Comparison of ENCODE assay signal across 27 cellular contexts in genomic region chr9:70881321-70881720, GRCh38.
"Had no signal": no experiment of that assay in that cellular context is flagged by ENCODE, and none has a peak within 500 bp of the region (broad histone marks: within the 10 kb centered on the region; RNA-seq: fewer than 3 reads in every experiment).

No MANE protein-coding gene starts in this region.

- H3K36me3 ChIP-seq: esophagus muscularis mucosa, gastroesophageal sphincter, heart left ventricle, prostate gland, sigmoid colon, thoracic aorta, tibial nerve, upper lobe of left lung had no signal

- H3K4me3 Mint-ChIP-seq: memory B cell; naive B cell; natural killer cell treated with Interleukin-12 subunit alpha and Interleukin-12 subunit beta and Interleukin-15 and Interleukin-18, amount 100 ng/mL, for 72 hours; neural crest cell; stimulated activated naive B cell treated with anti-CD40 and anti-IgM and Interleukin-4, amounts not matched to agents 10 μg/mL and 1 μg/mL and 100 μg/mL, for 72 hours; stimulated activated naive CD8-positive, alpha-beta T cell treated with anti-CD3 and anti-CD28 coated beads, Interleukin-15, Interleukin-2, amounts not matched to agents 100 ng/mL and 50 ng/mL, for 24 hours had no signal

- H3K4me1 Mint-ChIP-seq: memory B cell; naive B cell; neural crest cell; stimulated activated naive B cell treated with anti-CD40 and anti-IgM and Interleukin-4, amounts not matched to agents 10 μg/mL and 1 μg/mL and 100 μg/mL, for 72 hours had no signal

- H3K27ac Mint-ChIP-seq: memory B cell; naive B cell; natural killer cell treated with Interleukin-12 subunit alpha and Interleukin-12 subunit beta and Interleukin-15 and Interleukin-18, amount 100 ng/mL, for 72 hours; stimulated activated naive B cell treated with anti-CD40 and anti-IgM and Interleukin-4, amounts not matched to agents 10 μg/mL and 1 μg/mL and 100 μg/mL, for 72 hours; stimulated activated naive CD8-positive, alpha-beta T cell treated with anti-CD3 and anti-CD28 coated beads, Interleukin-15, Interleukin-2, amounts not matched to agents 100 ng/mL and 50 ng/mL, for 24 hours had no signal

- FAIRE-seq: endothelial cell of umbilical vein, kidney, urothelium cell line had no signal

- H3K27ac ChIP-seq: coronary artery, esophagus muscularis mucosa, foreskin keratinocyte, gastroesophageal sphincter, heart left ventricle, hepatocyte, prostate gland, sigmoid colon, thoracic aorta, tibial nerve, upper lobe of left lung had no signal

- DNase-seq: dermis blood vessel endothelial cell; effector memory CD4-positive, alpha-beta T cell; foreskin keratinocyte; heart left ventricle; kidney; mucosa of descending colon; naive B cell; right cardiac atrium; sigmoid colon; stimulated activated CD4-positive, alpha-beta T cell treated with anti-CD3 and anti-CD28 coated beads, Interleukin-4, amount 100 ng/mL, for 4 hours; stimulated activated naive B cell treated with anti-CD40 and anti-IgM and Interleukin-4, amounts not matched to agents 10 μg/mL and 1 μg/mL and 100 μg/mL, for 72 hours; upper lobe of left lung had no signal

- H3K9me3 Mint-ChIP-seq: memory B cell; naive B cell; natural killer cell treated with Interleukin-12 subunit alpha and Interleukin-12 subunit beta and Interleukin-15 and Interleukin-18, amount 100 ng/mL, for 72 hours; neural crest cell; stimulated activated naive B cell treated with anti-CD40 and anti-IgM and Interleukin-4, amounts not matched to agents 10 μg/mL and 1 μg/mL and 100 μg/mL, for 72 hours; stimulated activated naive CD8-positive, alpha-beta T cell treated with anti-CD3 and anti-CD28 coated beads, Interleukin-15, Interleukin-2, amounts not matched to agents 100 ng/mL and 50 ng/mL, for 24 hours had no signal

- ATAC-seq: foreskin keratinocyte; gastroesophageal sphincter; heart left ventricle; left lobe of liver; mucosa of descending colon; natural killer cell treated with Interleukin-12 subunit alpha and Interleukin-12 subunit beta and Interleukin-15 and Interleukin-18, amount 100 ng/mL, for 72 hours; right cardiac atrium; stimulated activated naive B cell treated with anti-CD40 and anti-IgM and Interleukin-4, amounts not matched to agents 10 μg/mL and 1 μg/mL and 100 μg/mL, for 72 hours had no signal

- H3K9me3 ChIP-seq: esophagus muscularis mucosa, gastroesophageal sphincter, heart left ventricle, mucosa of descending colon, prostate gland, sigmoid colon, thoracic aorta, tibial nerve, upper lobe of left lung had no signal

- H3K27me3 ChIP-seq: esophagus muscularis mucosa, foreskin keratinocyte, gastroesophageal sphincter, heart left ventricle, hepatocyte, sigmoid colon, tibial nerve, upper lobe of left lung had no signal

- H3K36me3 Mint-ChIP-seq: memory B cell; naive B cell; natural killer cell treated with Interleukin-12 subunit alpha and Interleukin-12 subunit beta and Interleukin-15 and Interleukin-18, amount 100 ng/mL, for 72 hours; stimulated activated naive B cell treated with anti-CD40 and anti-IgM and Interleukin-4, amounts not matched to agents 10 μg/mL and 1 μg/mL and 100 μg/mL, for 72 hours had no signal

- H3K4me1 ChIP-seq: esophagus muscularis mucosa, foreskin keratinocyte, gastroesophageal sphincter, prostate gland, sigmoid colon, upper lobe of left lung had no signal

- H3K27me3 Mint-ChIP-seq: memory B cell; naive B cell; stimulated activated naive B cell treated with anti-CD40 and anti-IgM and Interleukin-4, amounts not matched to agents 10 μg/mL and 1 μg/mL and 100 μg/mL, for 72 hours had no signal

- H3K4me3 ChIP-seq: coronary artery, esophagus muscularis mucosa, gastroesophageal sphincter, heart left ventricle, hepatocyte, lung, mucosa of descending colon, prostate gland, sigmoid colon, thoracic aorta, tibial nerve, upper lobe of left lung had no signal
